Comparison of ENCODE assay signal across 2 cellular contexts in the genomic region with DNA sequence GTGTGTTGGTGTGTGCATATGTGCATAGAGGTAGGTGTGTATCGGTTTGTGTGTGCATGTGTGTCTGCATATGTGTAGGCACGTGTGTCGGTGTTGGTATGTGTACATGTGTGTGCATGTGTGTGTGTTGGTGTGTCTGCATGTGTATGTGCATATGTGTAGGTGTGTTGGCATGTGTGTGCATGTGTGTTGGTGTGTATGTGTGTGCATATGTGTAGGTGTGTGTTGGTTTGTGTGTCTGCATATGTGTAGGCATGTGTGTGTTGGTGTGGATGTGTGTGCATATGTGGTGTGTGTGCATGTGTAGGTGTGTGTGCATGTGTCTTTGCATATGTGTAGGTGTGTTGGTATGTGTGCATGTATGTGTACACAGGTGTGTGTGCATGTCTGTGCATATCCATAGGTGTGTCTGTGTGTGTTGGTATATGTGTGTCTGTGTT.
TF ChIP-seq lines count a peak whose summit lies in the region.

No MANE protein-coding gene starts in this region.

TF ChIP-seq in HepG2, 621 proteins besides CTCF, POLR2A, EP300 and RAD21 (continued from another document and continues in another):
- TF ChIP-seq NAIF1 (CRISPR knock-in tag; IDR thresholded peaks at IDR 0.05; ENCODE audit: borderline replicate concordance) (no peak), TCF12 (IDR thresholded peaks at IDR 0.05) (no peak), TCF12 (CRISPR knock-in tag; IDR thresholded peaks at IDR 0.05) (no peak), ZNF652 (CRISPR knock-in tag; IDR thresholded peaks at IDR 0.05; ENCODE audit: borderline replicate concordance, low read depth) (no peak), ATF1 (CRISPR knock-in tag; IDR thresholded peaks at IDR 0.05) (no peak), ZNF629 (CRISPR knock-in tag; conservative IDR thresholded peaks at IDR 0.05) (no peak), TSC22D2 (CRISPR knock-in tag; IDR thresholded peaks at IDR 0.05; ENCODE audit: borderline replicate concordance) (no peak), HMGA1 (CRISPR knock-in tag; conservative IDR thresholded peaks at IDR 0.05) (no peak), ZNF234 (CRISPR knock-in tag; conservative IDR thresholded peaks at IDR 0.05) (no peak), ZNF121 (CRISPR knock-in tag; IDR thresholded peaks at IDR 0.05) (no peak), TEAD3 (CRISPR knock-in tag; optimal IDR thresholded peaks at IDR 0.05; ENCODE audit: borderline replicate concordance) (peak; percentile 12), HNRNPH1 (optimal IDR thresholded peaks at IDR 0.05; ENCODE audit: low read depth, low read length) (no peak), STAT5B (CRISPR knock-in tag; IDR thresholded peaks at IDR 0.05) (no peak)
- TF ChIP-seq, protein P1, sequence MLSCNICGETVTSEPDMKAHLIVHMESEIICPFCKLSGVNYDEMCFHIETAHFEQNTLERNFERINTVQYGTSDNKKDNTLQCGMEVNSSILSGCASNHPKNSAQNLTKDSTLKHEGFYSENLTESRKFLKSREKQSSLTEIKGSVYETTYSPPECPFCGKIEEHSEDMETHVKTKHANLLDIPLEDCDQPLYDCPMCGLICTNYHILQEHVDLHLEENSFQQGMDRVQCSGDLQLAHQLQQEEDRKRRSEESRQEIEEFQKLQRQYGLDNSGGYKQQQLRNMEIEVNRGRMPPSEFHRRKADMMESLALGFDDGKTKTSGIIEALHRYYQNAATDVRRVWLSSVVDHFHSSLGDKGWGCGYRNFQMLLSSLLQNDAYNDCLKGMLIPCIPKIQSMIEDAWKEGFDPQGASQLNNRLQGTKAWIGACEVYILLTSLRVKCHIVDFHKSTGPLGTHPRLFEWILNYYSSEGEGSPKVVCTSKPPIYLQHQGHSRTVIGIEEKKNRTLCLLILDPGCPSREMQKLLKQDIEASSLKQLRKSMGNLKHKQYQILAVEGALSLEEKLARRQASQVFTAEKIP (CRISPR knock-in tag; IDR thresholded peaks at IDR 0.05; ENCODE audit: borderline replicate concordance): no peak
- TF ChIP-seq, protein P2, sequence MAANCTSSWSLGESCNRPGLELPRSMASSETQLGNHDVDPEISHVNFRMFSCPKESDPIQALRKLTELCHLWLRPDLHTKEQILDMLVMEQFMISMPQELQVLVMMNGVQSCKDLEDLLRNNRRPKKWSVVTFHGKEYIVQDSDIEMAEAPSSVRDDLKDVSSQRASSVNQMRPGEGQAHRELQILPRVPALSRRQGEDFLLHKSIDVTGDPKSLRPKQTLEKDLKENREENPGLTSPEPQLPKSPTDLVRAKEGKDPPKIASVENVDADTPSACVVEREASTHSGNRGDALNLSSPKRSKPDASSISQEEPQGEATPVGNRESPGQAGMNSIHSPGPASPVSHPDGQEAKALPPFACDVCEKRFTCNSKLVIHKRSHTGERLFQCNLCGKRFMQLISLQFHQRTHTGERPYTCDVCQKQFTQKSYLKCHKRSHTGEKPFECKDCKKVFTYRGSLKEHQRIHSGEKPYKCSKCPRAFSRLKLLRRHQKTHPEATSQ (CRISPR knock-in tag; IDR thresholded peaks at IDR 0.05; ENCODE audit: borderline replicate concordance): no peak
- TF ChIP-seq, protein P3, sequence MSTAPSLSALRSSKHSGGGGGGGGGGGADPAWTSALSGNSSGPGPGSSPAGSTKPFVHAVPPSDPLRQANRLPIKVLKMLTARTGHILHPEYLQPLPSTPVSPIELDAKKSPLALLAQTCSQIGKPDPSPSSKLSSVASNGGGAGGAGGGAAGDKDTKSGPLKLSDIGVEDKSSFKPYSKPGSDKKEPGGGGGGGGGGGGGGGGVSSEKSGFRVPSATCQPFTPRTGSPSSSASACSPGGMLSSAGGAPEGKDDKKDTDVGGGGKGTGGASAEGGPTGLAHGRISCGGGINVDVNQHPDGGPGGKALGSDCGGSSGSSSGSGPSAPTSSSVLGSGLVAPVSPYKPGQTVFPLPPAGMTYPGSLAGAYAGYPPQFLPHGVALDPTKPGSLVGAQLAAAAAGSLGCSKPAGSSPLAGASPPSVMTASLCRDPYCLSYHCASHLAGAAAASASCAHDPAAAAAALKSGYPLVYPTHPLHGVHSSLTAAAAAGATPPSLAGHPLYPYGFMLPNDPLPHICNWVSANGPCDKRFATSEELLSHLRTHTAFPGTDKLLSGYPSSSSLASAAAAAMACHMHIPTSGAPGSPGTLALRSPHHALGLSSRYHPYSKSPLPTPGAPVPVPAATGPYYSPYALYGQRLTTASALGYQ (CRISPR knock-in tag; IDR thresholded peaks at IDR 0.05): no peak
- TF ChIP-seq, protein P4, sequence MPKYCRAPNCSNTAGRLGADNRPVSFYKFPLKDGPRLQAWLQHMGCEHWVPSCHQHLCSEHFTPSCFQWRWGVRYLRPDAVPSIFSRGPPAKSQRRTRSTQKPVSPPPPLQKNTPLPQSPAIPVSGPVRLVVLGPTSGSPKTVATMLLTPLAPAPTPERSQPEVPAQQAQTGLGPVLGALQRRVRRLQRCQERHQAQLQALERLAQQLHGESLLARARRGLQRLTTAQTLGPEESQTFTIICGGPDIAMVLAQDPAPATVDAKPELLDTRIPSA (CRISPR knock-in tag; IDR thresholded peaks at IDR 0.05; ENCODE audit: borderline replicate concordance): no peak
- TF ChIP-seq, protein P5, sequence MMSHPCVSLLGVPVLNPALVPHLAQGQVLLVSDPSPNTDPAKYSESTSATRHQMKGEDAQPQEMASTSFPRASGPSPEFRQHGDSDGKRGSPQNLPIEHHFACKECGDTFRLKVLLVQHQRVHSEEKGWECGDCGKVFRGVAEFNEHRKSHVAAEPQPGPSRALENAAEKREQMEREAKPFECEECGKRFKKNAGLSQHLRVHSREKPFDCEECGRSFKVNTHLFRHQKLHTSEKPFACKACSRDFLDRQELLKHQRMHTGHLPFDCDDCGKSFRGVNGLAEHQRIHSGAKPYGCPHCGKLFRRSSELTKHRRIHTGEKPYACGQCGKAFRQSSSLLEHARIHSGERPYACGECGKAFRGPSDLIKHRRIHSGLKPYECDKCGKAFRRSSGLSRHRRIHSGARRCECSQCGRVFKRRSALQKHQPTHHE (CRISPR knock-in tag; IDR thresholded peaks at IDR 0.05; ENCODE audit: borderline replicate concordance): no peak
- TF ChIP-seq, protein P6, sequence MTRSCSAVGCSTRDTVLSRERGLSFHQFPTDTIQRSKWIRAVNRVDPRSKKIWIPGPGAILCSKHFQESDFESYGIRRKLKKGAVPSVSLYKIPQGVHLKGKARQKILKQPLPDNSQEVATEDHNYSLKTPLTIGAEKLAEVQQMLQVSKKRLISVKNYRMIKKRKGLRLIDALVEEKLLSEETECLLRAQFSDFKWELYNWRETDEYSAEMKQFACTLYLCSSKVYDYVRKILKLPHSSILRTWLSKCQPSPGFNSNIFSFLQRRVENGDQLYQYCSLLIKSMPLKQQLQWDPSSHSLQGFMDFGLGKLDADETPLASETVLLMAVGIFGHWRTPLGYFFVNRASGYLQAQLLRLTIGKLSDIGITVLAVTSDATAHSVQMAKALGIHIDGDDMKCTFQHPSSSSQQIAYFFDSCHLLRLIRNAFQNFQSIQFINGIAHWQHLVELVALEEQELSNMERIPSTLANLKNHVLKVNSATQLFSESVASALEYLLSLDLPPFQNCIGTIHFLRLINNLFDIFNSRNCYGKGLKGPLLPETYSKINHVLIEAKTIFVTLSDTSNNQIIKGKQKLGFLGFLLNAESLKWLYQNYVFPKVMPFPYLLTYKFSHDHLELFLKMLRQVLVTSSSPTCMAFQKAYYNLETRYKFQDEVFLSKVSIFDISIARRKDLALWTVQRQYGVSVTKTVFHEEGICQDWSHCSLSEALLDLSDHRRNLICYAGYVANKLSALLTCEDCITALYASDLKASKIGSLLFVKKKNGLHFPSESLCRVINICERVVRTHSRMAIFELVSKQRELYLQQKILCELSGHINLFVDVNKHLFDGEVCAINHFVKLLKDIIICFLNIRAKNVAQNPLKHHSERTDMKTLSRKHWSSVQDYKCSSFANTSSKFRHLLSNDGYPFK (CRISPR knock-in tag; IDR thresholded peaks at IDR 0.05; ENCODE audit: borderline replicate concordance): no peak

TF ChIP-seq in K562, 482 proteins besides CTCF, POLR2A, EP300 and RAD21 (continued from another document):
- TF ChIP-seq, protein P7, sequence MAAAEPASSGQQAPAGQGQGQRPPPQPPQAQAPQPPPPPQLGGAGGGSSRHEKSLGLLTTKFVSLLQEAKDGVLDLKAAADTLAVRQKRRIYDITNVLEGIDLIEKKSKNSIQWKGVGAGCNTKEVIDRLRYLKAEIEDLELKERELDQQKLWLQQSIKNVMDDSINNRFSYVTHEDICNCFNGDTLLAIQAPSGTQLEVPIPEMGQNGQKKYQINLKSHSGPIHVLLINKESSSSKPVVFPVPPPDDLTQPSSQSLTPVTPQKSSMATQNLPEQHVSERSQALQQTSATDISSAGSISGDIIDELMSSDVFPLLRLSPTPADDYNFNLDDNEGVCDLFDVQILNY (CRISPR knock-in tag; IDR thresholded peaks at IDR 0.05): no peak
- TF ChIP-seq PHF20 (IDR thresholded peaks at IDR 0.05; ENCODE audit: partially characterized antibody) (peak; percentile 65), EZH2 (IDR thresholded peaks at IDR 0.05; ENCODE audit: borderline replicate concordance, low read depth, low read length) (no peak), SIRT6 (IDR thresholded peaks at IDR 0.05; ENCODE audit: low read depth, low read length) (no peak), MAFK (IDR thresholded peaks at IDR 0.05; ENCODE audit: low read length) (no peak), TARDBP (IDR thresholded peaks at IDR 0.05) (no peak), NFRKB (IDR thresholded peaks at IDR 0.05; ENCODE audit: low read depth) (0 out of 2 replicates have a peak, but pooled peaks have one; percentile 41), MCM7 (IDR thresholded peaks at IDR 0.05) (no peak), EHMT2 (IDR thresholded peaks at IDR 0.05) (no peak), TCF7L2 (IDR thresholded peaks at IDR 0.05; ENCODE audit: low read depth, low read length) (no peak), KDM1A (IDR thresholded peaks at IDR 0.05) (0 out of 4 replicates have a peak, but pooled peaks of 1 of the 2 experiments have one; percentile 25), ZSCAN29 (IDR thresholded peaks at IDR 0.05) (no peak), SMARCE1 (IDR thresholded peaks at IDR 0.05) (no peak), HDAC6 (IDR thresholded peaks at IDR 0.05; ENCODE audit: low read depth, low read length) (no peak), PHF21A (IDR thresholded peaks at IDR 0.05; ENCODE audit: borderline replicate concordance, low read depth) (no peak), ZNF175 (CRISPR knock-in tag; IDR thresholded peaks at IDR 0.05; ENCODE audit: low read depth) (no peak)
- TF ChIP-seq, protein P8, sequence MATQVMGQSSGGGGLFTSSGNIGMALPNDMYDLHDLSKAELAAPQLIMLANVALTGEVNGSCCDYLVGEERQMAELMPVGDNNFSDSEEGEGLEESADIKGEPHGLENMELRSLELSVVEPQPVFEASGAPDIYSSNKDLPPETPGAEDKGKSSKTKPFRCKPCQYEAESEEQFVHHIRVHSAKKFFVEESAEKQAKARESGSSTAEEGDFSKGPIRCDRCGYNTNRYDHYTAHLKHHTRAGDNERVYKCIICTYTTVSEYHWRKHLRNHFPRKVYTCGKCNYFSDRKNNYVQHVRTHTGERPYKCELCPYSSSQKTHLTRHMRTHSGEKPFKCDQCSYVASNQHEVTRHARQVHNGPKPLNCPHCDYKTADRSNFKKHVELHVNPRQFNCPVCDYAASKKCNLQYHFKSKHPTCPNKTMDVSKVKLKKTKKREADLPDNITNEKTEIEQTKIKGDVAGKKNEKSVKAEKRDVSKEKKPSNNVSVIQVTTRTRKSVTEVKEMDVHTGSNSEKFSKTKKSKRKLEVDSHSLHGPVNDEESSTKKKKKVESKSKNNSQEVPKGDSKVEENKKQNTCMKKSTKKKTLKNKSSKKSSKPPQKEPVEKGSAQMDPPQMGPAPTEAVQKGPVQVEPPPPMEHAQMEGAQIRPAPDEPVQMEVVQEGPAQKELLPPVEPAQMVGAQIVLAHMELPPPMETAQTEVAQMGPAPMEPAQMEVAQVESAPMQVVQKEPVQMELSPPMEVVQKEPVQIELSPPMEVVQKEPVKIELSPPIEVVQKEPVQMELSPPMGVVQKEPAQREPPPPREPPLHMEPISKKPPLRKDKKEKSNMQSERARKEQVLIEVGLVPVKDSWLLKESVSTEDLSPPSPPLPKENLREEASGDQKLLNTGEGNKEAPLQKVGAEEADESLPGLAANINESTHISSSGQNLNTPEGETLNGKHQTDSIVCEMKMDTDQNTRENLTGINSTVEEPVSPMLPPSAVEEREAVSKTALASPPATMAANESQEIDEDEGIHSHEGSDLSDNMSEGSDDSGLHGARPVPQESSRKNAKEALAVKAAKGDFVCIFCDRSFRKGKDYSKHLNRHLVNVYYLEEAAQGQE (CRISPR knock-in tag; IDR thresholded peaks at IDR 0.05; ENCODE audit: low read depth): no peak
- TF ChIP-seq, protein P9, sequence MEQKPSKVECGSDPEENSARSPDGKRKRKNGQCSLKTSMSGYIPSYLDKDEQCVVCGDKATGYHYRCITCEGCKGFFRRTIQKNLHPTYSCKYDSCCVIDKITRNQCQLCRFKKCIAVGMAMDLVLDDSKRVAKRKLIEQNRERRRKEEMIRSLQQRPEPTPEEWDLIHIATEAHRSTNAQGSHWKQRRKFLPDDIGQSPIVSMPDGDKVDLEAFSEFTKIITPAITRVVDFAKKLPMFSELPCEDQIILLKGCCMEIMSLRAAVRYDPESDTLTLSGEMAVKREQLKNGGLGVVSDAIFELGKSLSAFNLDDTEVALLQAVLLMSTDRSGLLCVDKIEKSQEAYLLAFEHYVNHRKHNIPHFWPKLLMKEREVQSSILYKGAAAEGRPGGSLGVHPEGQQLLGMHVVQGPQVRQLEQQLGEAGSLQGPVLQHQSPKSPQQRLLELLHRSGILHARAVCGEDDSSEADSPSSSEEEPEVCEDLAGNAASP (IDR thresholded peaks at IDR 0.05): no peak
- TF ChIP-seq, protein P10, sequence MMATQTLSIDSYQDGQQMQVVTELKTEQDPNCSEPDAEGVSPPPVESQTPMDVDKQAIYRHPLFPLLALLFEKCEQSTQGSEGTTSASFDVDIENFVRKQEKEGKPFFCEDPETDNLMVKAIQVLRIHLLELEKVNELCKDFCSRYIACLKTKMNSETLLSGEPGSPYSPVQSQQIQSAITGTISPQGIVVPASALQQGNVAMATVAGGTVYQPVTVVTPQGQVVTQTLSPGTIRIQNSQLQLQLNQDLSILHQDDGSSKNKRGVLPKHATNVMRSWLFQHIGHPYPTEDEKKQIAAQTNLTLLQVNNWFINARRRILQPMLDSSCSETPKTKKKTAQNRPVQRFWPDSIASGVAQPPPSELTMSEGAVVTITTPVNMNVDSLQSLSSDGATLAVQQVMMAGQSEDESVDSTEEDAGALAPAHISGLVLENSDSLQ (IDR thresholded peaks at IDR 0.05): no peak
